In the genomic region with DNA sequence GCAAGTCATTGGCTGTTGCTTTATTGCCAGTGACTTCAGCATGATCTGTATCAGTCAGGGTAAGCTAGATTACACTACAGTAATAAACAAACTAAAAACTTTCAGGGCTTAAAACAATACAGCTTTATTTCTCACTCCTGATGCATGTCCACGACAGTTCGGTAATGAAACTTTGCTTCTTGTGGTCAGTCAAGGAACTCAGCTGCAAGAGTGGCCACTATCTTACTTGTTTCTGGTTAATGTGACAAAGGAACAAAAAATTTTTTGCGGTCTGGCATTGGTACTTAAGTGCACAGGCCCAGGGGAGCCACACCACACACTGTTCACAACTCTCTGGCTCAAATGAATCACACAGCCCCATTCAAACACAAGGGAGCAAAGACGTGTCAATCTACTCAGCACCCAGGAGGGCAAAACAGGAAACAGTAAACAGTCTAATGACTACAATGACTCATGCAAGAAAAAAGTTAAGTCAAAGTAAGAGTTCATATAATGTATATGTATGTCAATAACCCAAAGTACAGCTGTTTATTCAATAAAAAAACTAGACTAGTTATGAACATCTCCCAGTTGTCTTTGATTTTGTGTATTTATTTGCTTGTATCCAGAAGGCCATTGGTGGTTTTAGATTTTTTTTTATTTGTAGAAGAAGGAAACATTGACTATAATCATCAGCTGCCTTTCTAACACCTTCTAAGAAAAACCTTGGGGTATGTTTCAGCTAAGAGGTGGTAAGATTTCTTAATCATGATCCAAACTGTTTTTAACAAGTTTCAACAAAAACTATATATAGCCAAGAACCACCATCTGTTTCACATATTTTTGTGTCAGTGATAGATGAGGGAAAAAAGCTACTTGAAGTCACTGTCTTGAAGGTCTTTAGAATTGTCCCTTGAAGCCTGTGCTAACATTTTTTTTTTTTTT, we compare ENCODE assay signal across 1 cellular context.
A peak's percentile ranks its signal among the peaks of the same experiment; 100 is the strongest.
TF ChIP-seq lines count a peak whose summit lies in the region.

No MANE protein-coding gene starts in this region.

TF ChIP-seq in GM12878, 131 proteins besides CTCF, POLR2A, EP300 and RAD21 (continued from another document and continues in another):
- TF ChIP-seq, protein P1, sequence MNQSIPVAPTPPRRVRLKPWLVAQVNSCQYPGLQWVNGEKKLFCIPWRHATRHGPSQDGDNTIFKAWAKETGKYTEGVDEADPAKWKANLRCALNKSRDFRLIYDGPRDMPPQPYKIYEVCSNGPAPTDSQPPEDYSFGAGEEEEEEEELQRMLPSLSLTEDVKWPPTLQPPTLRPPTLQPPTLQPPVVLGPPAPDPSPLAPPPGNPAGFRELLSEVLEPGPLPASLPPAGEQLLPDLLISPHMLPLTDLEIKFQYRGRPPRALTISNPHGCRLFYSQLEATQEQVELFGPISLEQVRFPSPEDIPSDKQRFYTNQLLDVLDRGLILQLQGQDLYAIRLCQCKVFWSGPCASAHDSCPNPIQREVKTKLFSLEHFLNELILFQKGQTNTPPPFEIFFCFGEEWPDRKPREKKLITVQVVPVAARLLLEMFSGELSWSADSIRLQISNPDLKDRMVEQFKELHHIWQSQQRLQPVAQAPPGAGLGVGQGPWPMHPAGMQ (IDR thresholded peaks at IDR 0.05; ENCODE audit: borderline replicate concordance) = peak; percentile 46; the same call in 1 of the 2 replicates
- TF ChIP-seq, protein P2, sequence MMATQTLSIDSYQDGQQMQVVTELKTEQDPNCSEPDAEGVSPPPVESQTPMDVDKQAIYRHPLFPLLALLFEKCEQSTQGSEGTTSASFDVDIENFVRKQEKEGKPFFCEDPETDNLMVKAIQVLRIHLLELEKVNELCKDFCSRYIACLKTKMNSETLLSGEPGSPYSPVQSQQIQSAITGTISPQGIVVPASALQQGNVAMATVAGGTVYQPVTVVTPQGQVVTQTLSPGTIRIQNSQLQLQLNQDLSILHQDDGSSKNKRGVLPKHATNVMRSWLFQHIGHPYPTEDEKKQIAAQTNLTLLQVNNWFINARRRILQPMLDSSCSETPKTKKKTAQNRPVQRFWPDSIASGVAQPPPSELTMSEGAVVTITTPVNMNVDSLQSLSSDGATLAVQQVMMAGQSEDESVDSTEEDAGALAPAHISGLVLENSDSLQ (IDR thresholded peaks at IDR 0.05) = peak; percentile 97
- TF ChIP-seq PAX5 (IDR thresholded peaks at IDR 0.05; ENCODE audit: borderline replicate concordance, low read depth, low read length) (peak; percentile 99), JUND (IDR thresholded peaks at IDR 0.05; ENCODE audit: low read depth, low read length) (peak; percentile 90), LARP7 (IDR thresholded peaks at IDR 0.05) (no peak), ZNF622 (IDR thresholded peaks at IDR 0.05) (no peak), RCOR1 (conservative IDR thresholded peaks at IDR 0.05; ENCODE audit: low read depth, low read length) (peak; percentile 93; the same call in 1 of the 2 replicates), RUNX3 (IDR thresholded peaks at IDR 0.05; ENCODE audit: low read length) (peak; percentile 100), ZSCAN29 (IDR thresholded peaks at IDR 0.05) (no peak), HDAC2 (IDR thresholded peaks at IDR 0.05) (no peak), TAF1 (IDR thresholded peaks at IDR 0.05; ENCODE audit: borderline replicate concordance, low read depth, low read length) (no peak), NR2F1 (conservative IDR thresholded peaks at IDR 0.05) (peak; percentile 94), CHD4 (IDR thresholded peaks at IDR 0.05) (no peak), DPF2 (IDR thresholded peaks at IDR 0.05) (peak; percentile 99), KLF5 (IDR thresholded peaks at IDR 0.05; ENCODE audit: partially characterized antibody) (peak; percentile 95), CBX3 (IDR thresholded peaks at IDR 0.05; ENCODE audit: borderline replicate concordance, low read depth) (no peak), PAX8 (IDR thresholded peaks at IDR 0.05) (no peak), MXI1 (IDR thresholded peaks at IDR 0.05; ENCODE audit: low read depth, low read length) (peak; percentile 85), TCF3 (IDR thresholded peaks at IDR 0.05; ENCODE audit: borderline replicate concordance, insufficient read depth, low read depth, low read length) (peak; percentile 78; the same call in 1 of the 2 replicates), RFX5 (IDR thresholded peaks at IDR 0.05; ENCODE audit: low read depth, low read length) (peak; percentile 49; the same call in 1 of the 2 replicates), POLR2AphosphoS2 (IDR thresholded peaks at IDR 0.05; ENCODE audit: low read depth, low read length) (no peak), MYC (IDR thresholded peaks at IDR 0.05; ENCODE audit: insufficient read depth, insufficient read length, insufficient replicate concordance, low read length, severe bottlenecking) (no peak), MEF2B (IDR thresholded peaks at IDR 0.05; ENCODE audit: partially characterized antibody, poor library complexity, severe bottlenecking) (peak; percentile 100), SMARCA5 (IDR thresholded peaks at IDR 0.05) (no peak), SIX5 (IDR thresholded peaks at IDR 0.05; ENCODE audit: low read depth, low read length, severe bottlenecking) (no peak), NFYA (IDR thresholded peaks at IDR 0.05; ENCODE audit: borderline replicate concordance, low read depth, low read length) (no peak), IRF4 (IDR thresholded peaks at IDR 0.05; ENCODE audit: low read depth, low read length) (peak; percentile 96), ZNF274 (IDR thresholded peaks at IDR 0.05; ENCODE audit: insufficient read depth, insufficient read length) (no peak), SMAD1 (IDR thresholded peaks at IDR 0.05; ENCODE audit: low read depth, partially characterized antibody) (peak; percentile 96), TCF12 (IDR thresholded peaks at IDR 0.05; ENCODE audit: low read depth, low read length) (peak; percentile 92), KAT2A (conservative IDR thresholded peaks at IDR 0.05; ENCODE audit: control insufficient read depth, low read depth, low read length) (no peak), CBX5 (IDR thresholded peaks at IDR 0.05; ENCODE audit: low read depth) (peak; percentile 94), ASH2L (IDR thresholded peaks at IDR 0.05; ENCODE audit: borderline replicate concordance, low read depth) (no peak), SREBF1 (IDR thresholded peaks at IDR 0.05; ENCODE audit: low read length) (no peak), MYB (IDR thresholded peaks at IDR 0.05; ENCODE audit: borderline replicate concordance, low read depth, low read length) (peak; percentile 86), SIN3A (IDR thresholded peaks at IDR 0.05; ENCODE audit: low read depth, low read length) (no peak)
- TF ChIP-seq, protein P3, sequence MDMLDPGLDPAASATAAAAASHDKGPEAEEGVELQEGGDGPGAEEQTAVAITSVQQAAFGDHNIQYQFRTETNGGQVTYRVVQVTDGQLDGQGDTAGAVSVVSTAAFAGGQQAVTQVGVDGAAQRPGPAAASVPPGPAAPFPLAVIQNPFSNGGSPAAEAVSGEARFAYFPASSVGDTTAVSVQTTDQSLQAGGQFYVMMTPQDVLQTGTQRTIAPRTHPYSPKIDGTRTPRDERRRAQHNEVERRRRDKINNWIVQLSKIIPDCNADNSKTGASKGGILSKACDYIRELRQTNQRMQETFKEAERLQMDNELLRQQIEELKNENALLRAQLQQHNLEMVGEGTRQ (IDR thresholded peaks at IDR 0.05; ENCODE audit: borderline replicate concordance, low read depth, low read length) = no peak
- TF ChIP-seq, protein P4, sequence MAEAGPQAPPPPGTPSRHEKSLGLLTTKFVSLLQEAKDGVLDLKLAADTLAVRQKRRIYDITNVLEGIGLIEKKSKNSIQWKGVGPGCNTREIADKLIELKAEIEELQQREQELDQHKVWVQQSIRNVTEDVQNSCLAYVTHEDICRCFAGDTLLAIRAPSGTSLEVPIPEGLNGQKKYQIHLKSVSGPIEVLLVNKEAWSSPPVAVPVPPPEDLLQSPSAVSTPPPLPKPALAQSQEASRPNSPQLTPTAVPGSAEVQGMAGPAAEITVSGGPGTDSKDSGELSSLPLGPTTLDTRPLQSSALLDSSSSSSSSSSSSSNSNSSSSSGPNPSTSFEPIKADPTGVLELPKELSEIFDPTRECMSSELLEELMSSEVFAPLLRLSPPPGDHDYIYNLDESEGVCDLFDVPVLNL (IDR thresholded peaks at IDR 0.05; ENCODE audit: low read depth, low read length) = no peak
- TF ChIP-seq, protein P5, sequence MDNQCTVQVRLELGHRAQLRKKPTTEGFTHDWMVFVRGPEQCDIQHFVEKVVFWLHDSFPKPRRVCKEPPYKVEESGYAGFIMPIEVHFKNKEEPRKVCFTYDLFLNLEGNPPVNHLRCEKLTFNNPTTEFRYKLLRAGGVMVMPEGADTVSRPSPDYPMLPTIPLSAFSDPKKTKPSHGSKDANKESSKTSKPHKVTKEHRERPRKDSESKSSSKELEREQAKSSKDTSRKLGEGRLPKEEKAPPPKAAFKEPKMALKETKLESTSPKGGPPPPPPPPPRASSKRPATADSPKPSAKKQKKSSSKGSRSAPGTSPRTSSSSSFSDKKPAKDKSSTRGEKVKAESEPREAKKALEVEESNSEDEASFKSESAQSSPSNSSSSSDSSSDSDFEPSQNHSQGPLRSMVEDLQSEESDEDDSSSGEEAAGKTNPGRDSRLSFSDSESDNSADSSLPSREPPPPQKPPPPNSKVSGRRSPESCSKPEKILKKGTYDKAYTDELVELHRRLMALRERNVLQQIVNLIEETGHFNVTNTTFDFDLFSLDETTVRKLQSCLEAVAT (IDR thresholded peaks at IDR 0.05) = peak; percentile 98
- TF ChIP-seq, protein P6, sequence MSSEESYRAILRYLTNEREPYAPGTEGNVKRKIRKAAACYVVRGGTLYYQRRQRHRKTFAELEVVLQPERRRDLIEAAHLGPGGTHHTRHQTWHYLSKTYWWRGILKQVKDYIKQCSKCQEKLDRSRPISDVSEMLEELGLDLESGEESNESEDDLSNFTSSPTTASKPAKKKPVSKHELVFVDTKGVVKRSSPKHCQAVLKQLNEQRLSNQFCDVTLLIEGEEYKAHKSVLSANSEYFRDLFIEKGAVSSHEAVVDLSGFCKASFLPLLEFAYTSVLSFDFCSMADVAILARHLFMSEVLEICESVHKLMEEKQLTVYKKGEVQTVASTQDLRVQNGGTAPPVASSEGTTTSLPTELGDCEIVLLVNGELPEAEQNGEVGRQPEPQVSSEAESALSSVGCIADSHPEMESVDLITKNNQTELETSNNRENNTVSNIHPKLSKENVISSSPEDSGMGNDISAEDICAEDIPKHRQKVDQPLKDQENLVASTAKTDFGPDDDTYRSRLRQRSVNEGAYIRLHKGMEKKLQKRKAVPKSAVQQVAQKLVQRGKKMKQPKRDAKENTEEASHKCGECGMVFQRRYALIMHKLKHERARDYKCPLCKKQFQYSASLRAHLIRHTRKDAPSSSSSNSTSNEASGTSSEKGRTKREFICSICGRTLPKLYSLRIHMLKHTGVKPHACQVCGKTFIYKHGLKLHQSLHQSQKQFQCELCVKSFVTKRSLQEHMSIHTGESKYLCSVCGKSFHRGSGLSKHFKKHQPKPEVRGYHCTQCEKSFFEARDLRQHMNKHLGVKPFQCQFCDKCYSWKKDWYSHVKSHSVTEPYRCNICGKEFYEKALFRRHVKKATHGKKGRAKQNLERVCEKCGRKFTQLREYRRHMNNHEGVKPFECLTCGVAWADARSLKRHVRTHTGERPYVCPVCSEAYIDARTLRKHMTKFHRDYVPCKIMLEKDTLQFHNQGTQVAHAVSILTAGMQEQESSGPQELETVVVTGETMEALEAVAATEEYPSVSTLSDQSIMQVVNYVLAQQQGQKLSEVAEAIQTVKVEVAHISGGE (CRISPR knock-in tag; IDR thresholded peaks at IDR 0.05) = no peak
- TF ChIP-seq, protein P7, sequence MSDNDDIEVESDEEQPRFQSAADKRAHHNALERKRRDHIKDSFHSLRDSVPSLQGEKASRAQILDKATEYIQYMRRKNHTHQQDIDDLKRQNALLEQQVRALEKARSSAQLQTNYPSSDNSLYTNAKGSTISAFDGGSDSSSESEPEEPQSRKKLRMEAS (IDR thresholded peaks at IDR 0.05; ENCODE audit: low read depth, low read length) = 0 out of 2 replicates have a peak, but pooled peaks have one; percentile 50
- TF ChIP-seq, protein P8, sequence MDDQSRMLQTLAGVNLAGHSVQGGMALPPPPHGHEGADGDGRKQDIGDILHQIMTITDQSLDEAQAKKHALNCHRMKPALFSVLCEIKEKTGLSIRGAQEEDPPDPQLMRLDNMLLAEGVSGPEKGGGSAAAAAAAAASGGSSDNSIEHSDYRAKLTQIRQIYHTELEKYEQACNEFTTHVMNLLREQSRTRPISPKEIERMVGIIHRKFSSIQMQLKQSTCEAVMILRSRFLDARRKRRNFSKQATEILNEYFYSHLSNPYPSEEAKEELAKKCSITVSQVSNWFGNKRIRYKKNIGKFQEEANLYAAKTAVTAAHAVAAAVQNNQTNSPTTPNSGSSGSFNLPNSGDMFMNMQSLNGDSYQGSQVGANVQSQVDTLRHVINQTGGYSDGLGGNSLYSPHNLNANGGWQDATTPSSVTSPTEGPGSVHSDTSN (IDR thresholded peaks at IDR 0.05; ENCODE audit: insufficient replicate concordance, low read depth, low read length) = peak; percentile 89
- TF ChIP-seq, protein P9, sequence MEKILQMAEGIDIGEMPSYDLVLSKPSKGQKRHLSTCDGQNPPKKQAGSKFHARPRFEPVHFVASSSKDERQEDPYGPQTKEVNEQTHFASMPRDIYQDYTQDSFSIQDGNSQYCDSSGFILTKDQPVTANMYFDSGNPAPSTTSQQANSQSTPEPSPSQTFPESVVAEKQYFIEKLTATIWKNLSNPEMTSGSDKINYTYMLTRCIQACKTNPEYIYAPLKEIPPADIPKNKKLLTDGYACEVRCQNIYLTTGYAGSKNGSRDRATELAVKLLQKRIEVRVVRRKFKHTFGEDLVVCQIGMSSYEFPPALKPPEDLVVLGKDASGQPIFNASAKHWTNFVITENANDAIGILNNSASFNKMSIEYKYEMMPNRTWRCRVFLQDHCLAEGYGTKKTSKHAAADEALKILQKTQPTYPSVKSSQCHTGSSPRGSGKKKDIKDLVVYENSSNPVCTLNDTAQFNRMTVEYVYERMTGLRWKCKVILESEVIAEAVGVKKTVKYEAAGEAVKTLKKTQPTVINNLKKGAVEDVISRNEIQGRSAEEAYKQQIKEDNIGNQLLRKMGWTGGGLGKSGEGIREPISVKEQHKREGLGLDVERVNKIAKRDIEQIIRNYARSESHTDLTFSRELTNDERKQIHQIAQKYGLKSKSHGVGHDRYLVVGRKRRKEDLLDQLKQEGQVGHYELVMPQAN (conservative IDR thresholded peaks at IDR 0.05) = 0 out of 2 replicates have a peak, but pooled peaks have one; percentile 11
- TF ChIP-seq, protein P10, sequence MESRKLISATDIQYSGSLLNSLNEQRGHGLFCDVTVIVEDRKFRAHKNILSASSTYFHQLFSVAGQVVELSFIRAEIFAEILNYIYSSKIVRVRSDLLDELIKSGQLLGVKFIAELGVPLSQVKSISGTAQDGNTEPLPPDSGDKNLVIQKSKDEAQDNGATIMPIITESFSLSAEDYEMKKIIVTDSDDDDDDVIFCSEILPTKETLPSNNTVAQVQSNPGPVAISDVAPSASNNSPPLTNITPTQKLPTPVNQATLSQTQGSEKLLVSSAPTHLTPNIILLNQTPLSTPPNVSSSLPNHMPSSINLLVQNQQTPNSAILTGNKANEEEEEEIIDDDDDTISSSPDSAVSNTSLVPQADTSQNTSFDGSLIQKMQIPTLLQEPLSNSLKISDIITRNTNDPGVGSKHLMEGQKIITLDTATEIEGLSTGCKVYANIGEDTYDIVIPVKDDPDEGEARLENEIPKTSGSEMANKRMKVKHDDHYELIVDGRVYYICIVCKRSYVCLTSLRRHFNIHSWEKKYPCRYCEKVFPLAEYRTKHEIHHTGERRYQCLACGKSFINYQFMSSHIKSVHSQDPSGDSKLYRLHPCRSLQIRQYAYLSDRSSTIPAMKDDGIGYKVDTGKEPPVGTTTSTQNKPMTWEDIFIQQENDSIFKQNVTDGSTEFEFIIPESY (IDR thresholded peaks at IDR 0.05) = no peak
